ENCODE assay signal across 21 cellular contexts in genomic region chr2:119873350-119874013, GRCh38.
"Had no signal": no experiment of that assay in that cellular context is flagged by ENCODE, and none has a peak within 500 bp of the region (broad histone marks: within the 10 kb centered on the region; RNA-seq: fewer than 3 reads in every experiment).

No MANE protein-coding gene starts in this region.

- H3K27me3 Mint-ChIP-seq: activated CD4-positive, alpha-beta T cell treated with anti-CD3 and anti-CD28 coated beads, Interleukin-2, amount 10 ng/mL, durations not matched to agents 24 days and 14 days; activated CD8-positive, alpha-beta T cell treated with anti-CD3 and anti-CD28 coated beads for 36 hours; activated naive CD8-positive, alpha-beta T cell treated with anti-CD3 and anti-CD28 coated beads, Interleukin-2, amount 10 ng/mL, durations not matched to agents 7 days and 5 days; activated T-cell treated with anti-CD3 and anti-CD28 coated beads, Interleukin-2, amount 50 U/mL, for 24 hours; brain; stimulated activated naive CD8-positive, alpha-beta T cell treated with anti-CD3 and anti-CD28 coated beads, Interleukin-15, Interleukin-2, amounts not matched to agents 100 ng/mL and 50 ng/mL, for 24 hours had no signal

- H3K27me3 ChIP-seq: colonic mucosa, right atrium auricular region, tibial nerve had no signal

- H3K36me3 ChIP-seq: colonic mucosa, right atrium auricular region, tibial nerve had no signal

- H3K27ac ChIP-seq: colonic mucosa, right atrium auricular region, tibial nerve had no signal

- H3K9me3 ChIP-seq: colonic mucosa, right atrium auricular region, tibial nerve had no signal

- H3K4me1 Mint-ChIP-seq: brain had no signal

- H3K27ac Mint-ChIP-seq: activated CD4-positive, alpha-beta T cell treated with anti-CD3 and anti-CD28 coated beads, Interleukin-2, amount 10 ng/mL, durations not matched to agents 24 days and 14 days; activated CD8-positive, alpha-beta T cell treated with anti-CD3 and anti-CD28 coated beads for 36 hours; activated naive CD8-positive, alpha-beta T cell treated with anti-CD3 and anti-CD28 coated beads, Interleukin-2, amount 10 ng/mL, durations not matched to agents 7 days and 5 days; activated T-cell treated with anti-CD3 and anti-CD28 coated beads, Interleukin-2, amount 50 U/mL, for 24 hours; activated T-helper 2 cell treated with anti-CD3 and anti-CD28 coated beads, Interferon-gamma antibody, Interleukin-2, Interleukin-4, amounts not matched to agents 10 μg/mL and 5 μg/mL and 100 μg/mL, durations not matched to agents 14 hours and 24 hours and 36 hours; brain; endodermal cell; stimulated activated naive CD8-positive, alpha-beta T cell treated with anti-CD3 and anti-CD28 coated beads, Interleukin-15, Interleukin-2, amounts not matched to agents 100 ng/mL and 50 ng/mL, for 24 hours had no signal

- DNase-seq: activated CD4-positive, alpha-beta T cell treated with anti-CD3 and anti-CD28 coated beads, Interleukin-2, amount 10 ng/mL, durations not matched to agents 24 days and 14 days; activated CD4-positive, CD25-positive, alpha-beta regulatory T cell; activated CD8-positive, alpha-beta T cell treated with anti-CD3 and anti-CD28 coated beads for 36 hours; activated naive CD4-positive, alpha-beta T cell treated with Interleukin-2 at 50 U/mL for 16 hours; activated naive CD8-positive, alpha-beta T cell treated with anti-CD3 and anti-CD28 coated beads, Interleukin-2, amount 10 ng/mL, durations not matched to agents 7 days and 5 days; activated T-cell treated with anti-CD3 and anti-CD28 coated beads, Interleukin-2, amount 50 U/mL, for 24 hours; amygdala; caudate nucleus; colonic mucosa; endodermal cell; erythroblast; left colon; occipital lobe; posterior cingulate gyrus; T1000 had no signal

- H3K4me1 ChIP-seq: colonic mucosa, right atrium auricular region, tibial nerve had no signal

- H3K4me3 ChIP-seq: colonic mucosa, lung, right atrium auricular region, tibial nerve had no signal

- ATAC-seq: activated CD8-positive, alpha-beta T cell treated with anti-CD3 and anti-CD28 coated beads for 36 hours; left colon had no signal

- H3K4me3 Mint-ChIP-seq: activated CD4-positive, alpha-beta T cell treated with anti-CD3 and anti-CD28 coated beads, Interleukin-2, amount 10 ng/mL, durations not matched to agents 24 days and 14 days; activated CD8-positive, alpha-beta T cell treated with anti-CD3 and anti-CD28 coated beads for 36 hours; activated naive CD8-positive, alpha-beta T cell treated with anti-CD3 and anti-CD28 coated beads, Interleukin-2, amount 10 ng/mL, durations not matched to agents 7 days and 5 days; activated T-cell treated with anti-CD3 and anti-CD28 coated beads, Interleukin-2, amount 50 U/mL, for 24 hours; brain; endodermal cell; stimulated activated naive CD8-positive, alpha-beta T cell treated with anti-CD3 and anti-CD28 coated beads, Interleukin-15, Interleukin-2, amounts not matched to agents 100 ng/mL and 50 ng/mL, for 24 hours had no signal

- H3K9me3 Mint-ChIP-seq: activated T-helper 2 cell treated with anti-CD3 and anti-CD28 coated beads, Interferon-gamma antibody, Interleukin-2, Interleukin-4, amounts not matched to agents 10 μg/mL and 5 μg/mL and 100 μg/mL, durations not matched to agents 14 hours and 24 hours and 36 hours had no signal
